In the genomic region with DNA sequence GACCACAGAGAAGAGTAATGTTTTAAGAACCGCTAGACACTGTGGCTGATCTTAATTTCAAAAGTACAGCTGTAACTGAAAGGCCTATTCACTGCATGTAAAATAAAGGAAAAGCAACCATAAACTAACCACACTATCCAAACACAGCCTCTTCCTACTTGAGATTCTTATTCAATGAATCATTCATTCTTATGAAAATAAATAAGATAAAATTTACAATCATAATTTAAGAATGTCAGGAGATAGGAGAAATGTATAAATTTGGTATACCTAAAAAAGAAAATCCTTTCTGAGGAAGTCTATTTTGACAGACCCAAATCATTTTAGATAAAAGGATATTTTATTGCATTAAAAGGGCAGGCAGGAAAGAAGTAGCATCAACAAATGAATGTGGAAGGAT, we compare ENCODE assay signal across 19 cellular contexts.
DNase-seq lines count a peak whose midpoint lies in the region; ATAC-seq and TF ChIP-seq lines count a peak whose summit lies in the region.
"Had no signal": no experiment of that assay in that cellular context is flagged by ENCODE, and none has a peak within 500 bp of the region (broad histone marks: within the 10 kb centered on the region; RNA-seq: fewer than 3 reads in every experiment).

No MANE protein-coding gene starts in this region.

- no peak overlapping the region for H3K9ac ChIP-seq in mammary epithelial cell (ENCODE audit: insufficient read depth, low read length)

- no peak overlapping the region for H3K4me2 ChIP-seq in mammary epithelial cell (ENCODE audit: insufficient read depth, low read depth, low read length)

- no peaks in the 10 kb centered on the region for H3K4me1 ChIP-seq in mammary epithelial cell (ENCODE audit: insufficient read depth, low read length)

- H3K36me3 Mint-ChIP-seq in natural killer cell = peaks cover 18% of the 10 kb centered on the region
- no peaks in the 10 kb centered on the region for H3K36me3 Mint-ChIP-seq in activated CD8-positive, alpha-beta memory T cell treated with anti-CD3 and anti-CD28 coated beads, Interleukin-2, amount 10 ng/mL, durations not matched to agents 7 days and 5 days
- H3K36me3 Mint-ChIP-seq: CD8-positive, alpha-beta T cell had no signal

- H3K36me3 ChIP-seq in mammary epithelial cell (ENCODE audit: insufficient read depth, low read length) = no peaks in the 10 kb centered on the region
- H3K36me3 ChIP-seq: neutrophil had no signal

- H3K79me2 ChIP-seq in mammary epithelial cell (ENCODE audit: insufficient read depth, low read length) = no peaks in the 10 kb centered on the region

- H3K27me3 ChIP-seq in mammary epithelial cell (ENCODE audit: insufficient read depth, low read length) = no peaks in the 10 kb centered on the region
- H3K27me3 ChIP-seq: neutrophil had no signal

- no peaks in the 10 kb centered on the region for H4K20me1 ChIP-seq in mammary epithelial cell (ENCODE audit: insufficient read depth, low read length)

- no peak overlapping the region for H3K4me3 Mint-ChIP-seq in natural killer cell
- no peak overlapping the region for H3K4me3 Mint-ChIP-seq in activated CD8-positive, alpha-beta memory T cell treated with anti-CD3 and anti-CD28 coated beads, Interleukin-2, amount 10 ng/mL, durations not matched to agents 7 days and 5 days
- H3K4me3 Mint-ChIP-seq: CD8-positive, alpha-beta T cell had no signal

- no peak overlapping the region for H3K27ac ChIP-seq in mammary epithelial cell (ENCODE audit: insufficient read depth, low read depth, low read length)
- H3K27ac ChIP-seq: dorsolateral prefrontal cortex, neutrophil had no signal

- H2AFZ ChIP-seq in mammary epithelial cell (ENCODE audit: low read depth, low read length) = no peak overlapping the region

- intact Hi-C loops in mammary epithelial cell (cut with micrococcal nuclease) (no loop called here), natural killer cell (cut with micrococcal nuclease) (no loop called here)

- H3K9me3 Mint-ChIP-seq in natural killer cell = peaks cover 13 to 34% of the 10 kb centered on the region in 2 donors
- peaks cover 10% of the 10 kb centered on the region for H3K9me3 Mint-ChIP-seq in activated CD8-positive, alpha-beta memory T cell treated with anti-CD3 and anti-CD28 coated beads, Interleukin-2, amount 10 ng/mL, durations not matched to agents 7 days and 5 days (ENCODE audit: low read depth)
- H3K9me3 Mint-ChIP-seq: CD8-positive, alpha-beta T cell had no signal

- H3K9me3 ChIP-seq in mammary epithelial cell (replicated peaks; ENCODE audit: insufficient read depth, low read length) = no peaks in the 10 kb centered on the region
- H3K9me3 ChIP-seq: neutrophil had no signal

- CTCF ChIA-PET in mammary epithelial cell (lab: Charles Lee; ENCODE audit: low non-redundant PET) = no interaction called here
- CTCF ChIA-PET in activated CD8-positive, alpha-beta memory T cell treated with anti-CD3 and anti-CD28 coated beads, Interleukin-2, amount 10 ng/mL, durations not matched to agents 7 days and 5 days (lab: Charles Lee) = no interaction called here

- in situ Hi-C loops in ACHN (cut with HindIII; ENCODE audit: low pct_ligation_motif_present, low pct_unique_long_range_greater_than_20kb, low sequenced_read_pairs) = no loop called here
- in situ Hi-C loops in mammary epithelial cell (cut with MboI; ENCODE audit: low sequenced_read_pairs in 2 of 2) = no loop called here

- 33% methylated on average over 1 of the region's 1 CpG for WGBS in mammary epithelial cell (ENCODE audit: low coverage, missing lambda C conversion rate)

- no peaks in the 10 kb centered on the region for H3K27me3 Mint-ChIP-seq in natural killer cell (ENCODE audit: low read depth in 2 of 2)
- no peaks in the 10 kb centered on the region for H3K27me3 Mint-ChIP-seq in activated CD8-positive, alpha-beta memory T cell treated with anti-CD3 and anti-CD28 coated beads, Interleukin-2, amount 10 ng/mL, durations not matched to agents 7 days and 5 days

- no peak overlapping the region for H3K27ac Mint-ChIP-seq in natural killer cell
- no peak overlapping the region for H3K27ac Mint-ChIP-seq in activated CD8-positive, alpha-beta memory T cell treated with anti-CD3 and anti-CD28 coated beads, Interleukin-2, amount 10 ng/mL, durations not matched to agents 7 days and 5 days
- H3K27ac Mint-ChIP-seq: activated T-helper 2 cell treated with anti-CD3 and anti-CD28 coated beads, Interferon-gamma antibody, Interleukin-2, Interleukin-4, amounts not matched to agents 10 μg/mL and 5 μg/mL and 100 μg/mL, durations not matched to agents 14 hours and 24 hours and 36 hours; CD8-positive, alpha-beta T cell had no signal

- no peak overlapping the region for H3K4me3 ChIP-seq in mammary epithelial cell (replicated peaks in 1 of 3; ENCODE audit: insufficient read depth in 1 of 3, low read depth in 2 of 3, low read length in 3 of 3)
- H3K4me3 ChIP-seq: dorsolateral prefrontal cortex had no signal

- no peak for ATAC-seq in natural killer cell
- ATAC-seq in GM21717 (IDR thresholded peaks at IDR 0.05; ENCODE audit: unreplicated experiment) = no peak
- ATAC-seq in activated CD8-positive, alpha-beta memory T cell treated with anti-CD3 and anti-CD28 coated beads, Interleukin-2, amount 10 ng/mL, durations not matched to agents 7 days and 5 days = no peak
- ATAC-seq in HG02678 (IDR thresholded peaks at IDR 0.05; ENCODE audit: unreplicated experiment) = no peak
- ATAC-seq: CD8-positive, alpha-beta T cell; esophagus mucosa; sciatic nerve had no signal

- DNase-seq in ACHN (peak; percentile 1), M059J (ENCODE audit: low read depth) (peak; percentile 12), mammary epithelial cell (peak; percentile 33), hepatic stellate cell (ENCODE audit: low spot score) (peak; percentile 8), natural killer cell (no peak)
- no peak for DNase-seq in activated CD8-positive, alpha-beta memory T cell treated with anti-CD3 and anti-CD28 coated beads, Interleukin-2, amount 10 ng/mL, durations not matched to agents 7 days and 5 days
- DNase-seq: activated CD4-positive, alpha-beta T cell treated with anti-CD3 and anti-CD28 coated beads for 1 hour; CD8-positive, alpha-beta T cell; dorsolateral prefrontal cortex; left cardiac atrium; NCI-H2081; NCI-H524; stimulated activated CD4-positive, alpha-beta T cell treated with anti-CD3 and anti-CD28 coated beads, Interleukin-2, amount 100 ng/mL, for 48 hours had no signal

- BruUV-seq in mammary epithelial cell (replicated peaks; lab: Mats Ljungman, UMichigan) = no TSS peak

- TF ChIP-seq CTCF in mammary epithelial cell (conservative IDR thresholded peaks at IDR 0.05 in 1 of 2, IDR thresholded peaks at IDR 0.05 in 1 of 2; ENCODE audit: extremely low read depth in 1 of 2, insufficient read depth in 1 of 2, low read depth in 1 of 2, low read length in 2 of 2) (no peak), natural killer cell (IDR thresholded peaks at IDR 0.05) (no peak)

- dilution Hi-C loops in mammary epithelial cell (cut with HindIII; ENCODE audit: low sequenced_read_pairs) = no loop called here

- no peaks in the 10 kb centered on the region for H3K4me1 Mint-ChIP-seq in natural killer cell
- H3K4me1 Mint-ChIP-seq in activated CD8-positive, alpha-beta memory T cell treated with anti-CD3 and anti-CD28 coated beads, Interleukin-2, amount 10 ng/mL, durations not matched to agents 7 days and 5 days = no peaks in the 10 kb centered on the region

Comparison
In these comparisons a context has a peak if more than half of its experiments do, and no peak if none do; other contexts are left out.
1. DNase-seq: peak in ACHN (single experiment), M059J (single experiment), mammary epithelial cell (single experiment) and hepatic stellate cell (single experiment); none in natural killer cell (single experiment) and activated CD8-positive, alpha-beta memory T cell treated with anti-CD3 and anti-CD28 coated beads, Interleukin-2, amount 10 ng/mL, durations not matched to agents 7 days and 5 days (single experiment).